In the genomic region with DNA sequence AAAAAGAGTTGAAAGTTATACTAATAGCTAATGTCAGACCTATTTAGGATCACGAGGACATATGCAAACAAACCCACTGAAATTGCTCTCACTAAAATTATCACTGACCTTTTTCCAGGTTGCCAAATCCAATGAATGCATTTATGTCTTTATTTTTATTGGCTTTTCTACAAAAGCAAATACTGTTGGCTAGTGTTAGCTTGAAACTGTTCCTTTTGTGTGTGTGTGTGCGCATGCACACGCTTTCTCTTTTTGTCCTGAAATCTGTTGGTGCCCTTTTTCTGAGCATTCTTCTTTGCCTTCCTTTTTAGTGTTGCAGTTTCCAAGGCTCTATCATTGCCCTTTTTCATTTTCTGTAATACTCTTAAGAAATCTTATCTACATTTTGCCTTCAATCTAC, we compare ENCODE assay signal across 22 cellular contexts.
DNase-seq lines count a peak whose midpoint lies in the region; ATAC-seq lines count a peak whose summit lies in the region.
"Had no signal": no experiment of that assay in that cellular context is flagged by ENCODE, and none has a peak within 500 bp of the region (broad histone marks: within the 10 kb centered on the region; RNA-seq: fewer than 3 reads in every experiment).

No MANE protein-coding gene starts in this region.

- no peak for ATAC-seq in GM18517 (IDR thresholded peaks at IDR 0.05; ENCODE audit: unreplicated experiment)

- peak; percentile 17 for DNase-seq in NCI-H1092 treated with DMSO at 0.1 percent for 48 hours (lab: John Stamatoyannopoulos, UW)
- no peak for DNase-seq in NCI-H1092 (lab: John Stamatoyannopoulos, UW)
- DNase-seq in NCI-H748 (lab: John Stamatoyannopoulos, UW; ENCODE audit: unreplicated experiment), result peak; percentile 62
- peak; percentile 5 for DNase-seq in astrocyte of the hippocampus (ENCODE audit: low read depth, low spot score)
- no peak for DNase-seq in SKM-1 treated with dmso at 0.1 percent for 144 hours (lab: John Stamatoyannopoulos, UW; ENCODE audit: unreplicated experiment)
- DNase-seq in NCI-H1694 (lab: John Stamatoyannopoulos, UW), result no peak
- DNase-seq: 8988T; ACHN; BE2C; CD8-positive, alpha-beta memory T cell; GOT3; HFFc6; MM.1S; NCI-H1436; NCI-H1930; NCI-H2171; NCI-H226; NCI-H510A treated with DMSO at 0.1 percent for 48 hours; NCI-H82; RPMI8226; SHP77 had no signal

Comparison
In these comparisons a context has a peak if more than half of its experiments do, and no peak if none do; other contexts are left out.
1. DNase-seq: peak in NCI-H1092 treated with DMSO at 0.1 percent for 48 hours (single experiment), NCI-H748 (single experiment) and astrocyte of the hippocampus (single experiment); none in NCI-H1092 (single experiment), SKM-1 treated with dmso at 0.1 percent for 144 hours (single experiment) and NCI-H1694 (single experiment).